In genomic region chr18:70288851-70289328, GRCh38 we compare ENCODE assay signal across 8 cellular contexts. TPM values are rescaled to one million over a fixed set of nuclear protein-coding genes. Genes with fewer than 3 reads are reported as not detected.
DNase-seq lines count a peak whose midpoint lies in the region; ATAC-seq, FAIRE-seq and TF ChIP-seq lines count a peak whose summit lies in the region.

TSS of gene SOCS6 (plus strand) at chr18:70289045. CDS start at chr18:70324669, 35,624 bp downstream.

- no peak for TF ChIP-seq EP300 in GM12878 (IDR thresholded peaks at IDR 0.05; ENCODE audit: borderline replicate concordance in 1 of 2, control insufficient read depth in 1 of 2, low read depth in 2 of 2, low read length in 2 of 2)

- SMC1A ChIA-PET in GM12878 (lab: Charles Lee; ENCODE audit: uncharacterized antibody, unreplicated experiment): no interaction called here

- H3K36me3 ChIP-seq in PC-3 (ENCODE audit: low read depth, low read length) (0 out of 2 replicates have a peak, but pooled peaks cover 11% of the 10 kb centered on the region), GM12878 (ENCODE audit: control insufficient read depth in 2 of 2, insufficient read depth in 2 of 2, low read length in 1 of 2) (no peaks in the 10 kb centered on the region), rectal smooth muscle tissue (ENCODE audit: control insufficient read depth, insufficient read depth, low read length) (no peaks in the 10 kb centered on the region)

- peaks cover 50% of the 10 kb centered on the region for H3K79me2 ChIP-seq in PC-3 (ENCODE audit: low read length)
- H3K79me2 ChIP-seq in GM12878 (ENCODE audit: control insufficient read depth, insufficient read depth, low read length): peaks cover 27% of the 10 kb centered on the region

- in situ Hi-C loops in GM12878 (cut with MboI): no loop called here

- intact Hi-C loops in PC-3 (cut with micrococcal nuclease) (loop anchor here (1.0 to 2.0 kb wide), 2 partner anchors 46 to 84 kb away; partner anchors contain the start of gene RTTN), GM12878 (cut with micrococcal nuclease; ENCODE audit: unreplicated experiment) (loop anchor here (5.0 kb wide), 1 partner anchor 143 kb away; no protein-coding TSS in a partner anchor)

- POLR2A ChIA-PET in PC-3 (lab: Charles Lee; ENCODE audit: unreplicated experiment): interaction anchor here (0.7 kb wide), 1 partner anchor 68 kb away, joined by 3 read pairs; no protein-coding TSS in a partner anchor
- POLR2A ChIA-PET in GM12878 (lab: Charles Lee): no interaction called here

- H3K27me3 ChIP-seq in PC-3 (ENCODE audit: low read length) (no peaks in the 10 kb centered on the region), GM12878 (replicated peaks in 1 of 2; ENCODE audit: control insufficient read depth in 2 of 2, insufficient read depth in 2 of 2, low read length in 1 of 2) (no peaks in the 10 kb centered on the region; a peak in 1 of 4 replicates), rectal smooth muscle tissue (ENCODE audit: control insufficient read depth, insufficient read depth, low read length) (no peaks in the 10 kb centered on the region)

- CTCF ChIA-PET in PC-3 (lab: Charles Lee) (no interaction called here), GM12878 (lab: Yijun Ruan, JAX) (no interaction called here)

- H3K9ac ChIP-seq in PC-3 (ENCODE audit: low read length) (peak within 1 kb of the TSS; percentile 91), GM12878 (ENCODE audit: control insufficient read depth, insufficient read depth, low read length) (peak within 1 kb of the TSS; percentile 75), rectal smooth muscle tissue (ENCODE audit: low read length) (peak within 1 kb of the TSS; percentile 88)

- BruUV-seq in PC-3 (replicated peaks; lab: Mats Ljungman, UMichigan) (no TSS peak), GM12878 (replicated peaks; lab: Mats Ljungman, UMichigan) (no TSS peak)

- peaks cover 5% of the 10 kb centered on the region for H3F3A ChIP-seq in PC-3 (ENCODE audit: low read length, unreplicated experiment)

- H3K4me2 ChIP-seq in PC-3 (ENCODE audit: low read length) (peak within 1 kb of the TSS; percentile 95), GM12878 (ENCODE audit: control insufficient read depth, insufficient read depth) (peak within 1 kb of the TSS; percentile 66)

- peak; percentile 17 for DNase-seq in DMS79 treated with DMSO at 0.1 percent for 48 hours (lab: John Stamatoyannopoulos, UW)
- peak; percentile 52 for DNase-seq in GM19240 (ENCODE audit: insufficient read length, low spot score)
- DNase-seq in PC-3: peak; percentile 63
- DNase-seq in GM12878 (ENCODE audit: low read depth, low spot score): no peak
- DNase-seq in hippocampal formation (lab: John Stamatoyannopoulos, UW): peak; percentile 26 to 30
- no peak for DNase-seq in T1000 (lab: John Stamatoyannopoulos, UW)

- TF ChIP-seq POLR2A in GM12878 (IDR thresholded peaks at IDR 0.05; ENCODE audit: low read depth, low read length): peak; percentile 85

- TF ChIP-seq CTCF in PC-3 (conservative IDR thresholded peaks at IDR 0.05; ENCODE audit: low read depth, low read length) (no peak), GM12878 (IDR thresholded peaks at IDR 0.05 in 2 of 3, conservative IDR thresholded peaks at IDR 0.05 in 1 of 3; ENCODE audit: control insufficient read depth in 2 of 3, extremely low read depth in 1 of 3, insufficient read depth in 1 of 3, low read depth in 3 of 3, low read length in 3 of 3) (no peak)

- RAD21 ChIA-PET in GM12878 (lab: Charles Lee; ENCODE audit: unreplicated experiment): no interaction called here

- H3K27ac ChIP-seq in PC-3 (ENCODE audit: low read length) (peak within 1 kb of the TSS; percentile 60), GM12878 (ENCODE audit: control insufficient read depth, insufficient read depth) (peak within 1 kb of the TSS; percentile 52), rectal smooth muscle tissue (ENCODE audit: low read depth, low read length) (peak within 1 kb of the TSS; percentile 87)

- ATAC-seq in HG03196 (IDR thresholded peaks at IDR 0.05; ENCODE audit: unreplicated experiment) (peak; percentile 65), PC-3 (peak; percentile 57), GM12878 (peak; percentile 74)

- H3K4me1 ChIP-seq in PC-3 (ENCODE audit: insufficient read depth, low read length): peaks cover 35% of the 10 kb centered on the region
- H3K4me1 ChIP-seq in GM12878 (ENCODE audit: control insufficient read depth, insufficient read depth, low read length): peaks cover 5% of the 10 kb centered on the region
- H3K4me1 ChIP-seq in rectal smooth muscle tissue (ENCODE audit: control insufficient read depth, insufficient read depth, low read length): peaks cover 11% of the 10 kb centered on the region

- FAIRE-seq in GM12878 (lab: Jason Lieb, UNC): no peak

- H2AFZ ChIP-seq in PC-3 (ENCODE audit: low read length): peak within 1 kb of the TSS; percentile 95
- H2AFZ ChIP-seq in GM12878 (ENCODE audit: control insufficient read depth, low read depth, low read length): peak within 1 kb of the TSS; percentile 79

- H3K9me3 ChIP-seq in PC-3 (ENCODE audit: low read length) (no peaks in the 10 kb centered on the region), GM12878 (replicated peaks; ENCODE audit: control insufficient read depth, insufficient read depth, low read length) (no peaks in the 10 kb centered on the region)

- H4K20me1 ChIP-seq in PC-3 (ENCODE audit: low read length) (peaks cover 40% of the 10 kb centered on the region), GM12878 (ENCODE audit: control insufficient read depth, insufficient read depth) (peaks cover 4% of the 10 kb centered on the region; the same call in 1 of the 2 replicates)

- no peak for TF ChIP-seq RAD21 in GM12878 (IDR thresholded peaks at IDR 0.05; ENCODE audit: insufficient read depth, low read depth, low read length)

- H3K4me3 ChIP-seq in PC-3 (ENCODE audit: low read length): peak within 1 kb of the TSS; percentile 86
- peak within 1 kb of the TSS; percentile 76 for H3K4me3 ChIP-seq in GM12878
- H3K4me3 ChIP-seq in rectal smooth muscle tissue (ENCODE audit: low read length): peak within 1 kb of the TSS; percentile 94

- WGBS in GM12878 (ENCODE audit: insufficient coverage, insufficient replicate concordance, low lambda C conversion rate, missing lambda C conversion rate): 0% methylated on average over 3 of the region's 77 CpGs

- H3K9me2 ChIP-seq in PC-3 (replicated peaks; ENCODE audit: low read length): no peaks in the 10 kb centered on the region

TF ChIP-seq in GM12878, 131 proteins besides CTCF, POLR2A, EP300 and RAD21:
- TF ChIP-seq SMARCA5 (IDR thresholded peaks at IDR 0.05) (peak; percentile 42; the same call in 1 of the 2 replicates), LARP7 (IDR thresholded peaks at IDR 0.05) (peak; percentile 47), IKZF1 (conservative IDR thresholded peaks at IDR 0.05) (peak; percentile 48; the same call in 1 of the 2 replicates), GATAD2B (conservative IDR thresholded peaks at IDR 0.05; ENCODE audit: low read depth) (peak; percentile 15; the same call in 1 of the 2 replicates), CHD2 (IDR thresholded peaks at IDR 0.05; ENCODE audit: borderline replicate concordance, low read depth, low read length) (no peak), ZSCAN29 (IDR thresholded peaks at IDR 0.05) (0 out of 2 replicates have a peak, but pooled peaks have one; percentile 15), HCFC1 (IDR thresholded peaks at IDR 0.05; ENCODE audit: low read length) (0 out of 2 replicates have a peak, but pooled peaks have one; percentile 11), CREM (IDR thresholded peaks at IDR 0.05; ENCODE audit: low read depth) (no peak), YY1 (IDR thresholded peaks at IDR 0.05; ENCODE audit: low read depth, low read length) (0 out of 2 replicates have a peak, but pooled peaks have one; percentile 7), TAF1 (IDR thresholded peaks at IDR 0.05; ENCODE audit: borderline replicate concordance, low read depth, low read length) (peak; percentile 51; the same call in 1 of the 2 replicates), BACH1 (IDR thresholded peaks at IDR 0.05; ENCODE audit: borderline replicate concordance) (0 out of 2 replicates have a peak, but pooled peaks have one; percentile 34), POLR2AphosphoS5 (IDR thresholded peaks at IDR 0.05; ENCODE audit: low read length) (peak; percentile 42; the same call in 1 of the 2 replicates), RFX5 (IDR thresholded peaks at IDR 0.05; ENCODE audit: low read depth, low read length) (no peak), DPF2 (IDR thresholded peaks at IDR 0.05) (peak; percentile 25; the same call in 1 of the 2 replicates)

RNA-seq across cellular contexts. Expression of gene SOCS6, which starts in this region (rescaled TPM):
- total RNA-seq in PC-3 (2014; rRNA removed) (17.9 and 20.8 TPM in 2 replicates), GM12878 (2014; rRNA removed) (3.8 and 5.0 TPM in 2 replicates), GM12878 (2014; rRNA removed; fragmentation: Illumina TruSeq; extraction: Trizol) (5.7 TPM in 2 replicates), GM12878 (2021) (6.1 and 6.5 TPM in 2 replicates)
- 5.6 and 7.5 TPM in 2 replicates for total RNA-seq in GM12878 (2013; cell fraction: nucleolus; rRNA removed)
- polyA plus RNA-seq in GM12878 (2011; ENCODE audit: low read depth): 2.4 TPM
- polyA plus RNA-seq in GM12878 (2011; rRNA removed) (2.4 and 2.5 TPM in 2 replicates), GM12878 (2014; fragmentation: Illumina TruSeq; extraction: Trizol) (4.3 and 5.3 TPM in 2 replicates), GM12878 (2014; fragmentation: Nextera tagmentation; extraction: Ambion mirVana) (1 to 10 TPM; 1.6 to 1.8 TPM), GM12878 (2014; rRNA removed) (3.2 and 3.5 TPM in 2 replicates), GM12878 (2016; fragmentation: Nextera tagmentation; extraction: Ambion mirVana) (1 to 10 TPM; 4.4 to 5.3 TPM)
- 1.6 and 1.8 TPM in 2 replicates for polyA plus RNA-seq in GM12878 (2011; cell fraction: cytosol; rRNA removed)
- 2.3 and 2.8 TPM in 2 replicates for polyA plus RNA-seq in GM12878 (2011; cell fraction: nucleus; rRNA removed)
- 2.5 and 2.9 TPM in 2 replicates for polyA plus RNA-seq in GM12878 (2012)
- 5.6 and 6.3 TPM in 2 replicates for polyA minus RNA-seq in GM12878 (2011; rRNA and poly(A)+ RNA removed)
- polyA minus RNA-seq in GM12878 (2011; cell fraction: cytosol; rRNA and poly(A)+ RNA removed): 0.80 and 2.2 TPM in 2 replicates
- 2.2 and 3.3 TPM in 2 replicates for polyA minus RNA-seq in GM12878 (2011; cell fraction: nucleus; rRNA and poly(A)+ RNA removed)

Comparison
In these comparisons a context has a peak if more than half of its experiments do, and no peak if none do; other contexts are left out.
1. DNase-seq: peak in DMS79 treated with DMSO at 0.1 percent for 48 hours (single experiment), GM19240 (single experiment), PC-3 (single experiment) and hippocampal formation (2 of 2); none in GM12878 (single experiment) and T1000 (single experiment).
2. Peak in every context shown above with its lines, with median percentiles within 50 percentile points of each other: ATAC-seq, H3K27ac ChIP-seq, H3K4me3 ChIP-seq and H3K9ac ChIP-seq.